In the genomic region with DNA sequence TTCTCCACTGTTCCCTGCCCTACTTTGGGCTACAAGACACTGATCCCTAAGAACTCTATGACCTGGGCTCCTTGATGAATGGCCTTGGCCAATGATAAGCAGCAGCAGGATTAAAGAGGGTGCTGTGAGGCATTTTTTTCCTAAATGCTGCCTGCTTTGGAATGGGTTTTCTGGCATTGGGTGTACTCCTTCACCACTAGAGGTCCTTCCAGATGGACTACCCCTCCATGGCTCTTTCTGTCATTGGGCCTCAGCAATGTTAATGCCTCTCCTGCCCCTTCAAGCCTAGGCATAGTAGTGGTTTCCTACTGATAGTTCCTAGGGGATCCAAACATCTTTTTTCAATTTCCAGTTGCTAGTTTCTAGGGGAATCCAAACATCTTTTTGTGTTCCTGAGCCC, we compare ENCODE assay signal across 1 cellular context.
TF ChIP-seq lines count a peak whose summit lies in the region.

No MANE protein-coding gene starts in this region.

TF ChIP-seq in SK-N-SH treated with all-trans-retinoic acid at 6 μM for 48 hours, 23 proteins besides CTCF, POLR2A, EP300 and RAD21 (continued from another document):
- TF ChIP-seq, protein P1, sequence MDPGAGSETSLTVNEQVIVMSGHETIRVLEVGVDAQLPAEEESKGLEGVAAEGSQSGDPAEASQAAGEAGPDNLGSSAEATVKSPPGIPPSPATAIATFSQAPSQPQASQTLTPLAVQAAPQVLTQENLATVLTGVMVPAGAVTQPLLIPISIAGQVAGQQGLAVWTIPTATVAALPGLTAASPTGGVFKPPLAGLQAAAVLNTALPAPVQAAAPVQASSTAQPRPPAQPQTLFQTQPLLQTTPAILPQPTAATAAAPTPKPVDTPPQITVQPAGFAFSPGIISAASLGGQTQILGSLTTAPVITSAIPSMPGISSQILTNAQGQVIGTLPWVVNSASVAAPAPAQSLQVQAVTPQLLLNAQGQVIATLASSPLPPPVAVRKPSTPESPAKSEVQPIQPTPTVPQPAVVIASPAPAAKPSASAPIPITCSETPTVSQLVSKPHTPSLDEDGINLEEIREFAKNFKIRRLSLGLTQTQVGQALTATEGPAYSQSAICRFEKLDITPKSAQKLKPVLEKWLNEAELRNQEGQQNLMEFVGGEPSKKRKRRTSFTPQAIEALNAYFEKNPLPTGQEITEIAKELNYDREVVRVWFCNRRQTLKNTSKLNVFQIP (CRISPR knock-in tag; IDR thresholded peaks at IDR 0.05; ENCODE audit: borderline replicate concordance, low read depth): no peak
- TF ChIP-seq TOX (CRISPR knock-in tag; IDR thresholded peaks at IDR 0.05; ENCODE audit: borderline replicate concordance): no peak
- no peak for TF ChIP-seq RARB (CRISPR knock-in tag; IDR thresholded peaks at IDR 0.05)
- no peak for TF ChIP-seq ZNF565 (CRISPR knock-in tag; conservative IDR thresholded peaks at IDR 0.05; ENCODE audit: low read depth)
- no peak for TF ChIP-seq ZC3H10 (CRISPR knock-in tag; IDR thresholded peaks at IDR 0.05)
- no peak for TF ChIP-seq ARNTL (CRISPR knock-in tag; IDR thresholded peaks at IDR 0.05; ENCODE audit: borderline replicate concordance, low read depth)
- no peak for TF ChIP-seq ZNF8 (CRISPR knock-in tag; IDR thresholded peaks at IDR 0.05)
- TF ChIP-seq, protein P2, sequence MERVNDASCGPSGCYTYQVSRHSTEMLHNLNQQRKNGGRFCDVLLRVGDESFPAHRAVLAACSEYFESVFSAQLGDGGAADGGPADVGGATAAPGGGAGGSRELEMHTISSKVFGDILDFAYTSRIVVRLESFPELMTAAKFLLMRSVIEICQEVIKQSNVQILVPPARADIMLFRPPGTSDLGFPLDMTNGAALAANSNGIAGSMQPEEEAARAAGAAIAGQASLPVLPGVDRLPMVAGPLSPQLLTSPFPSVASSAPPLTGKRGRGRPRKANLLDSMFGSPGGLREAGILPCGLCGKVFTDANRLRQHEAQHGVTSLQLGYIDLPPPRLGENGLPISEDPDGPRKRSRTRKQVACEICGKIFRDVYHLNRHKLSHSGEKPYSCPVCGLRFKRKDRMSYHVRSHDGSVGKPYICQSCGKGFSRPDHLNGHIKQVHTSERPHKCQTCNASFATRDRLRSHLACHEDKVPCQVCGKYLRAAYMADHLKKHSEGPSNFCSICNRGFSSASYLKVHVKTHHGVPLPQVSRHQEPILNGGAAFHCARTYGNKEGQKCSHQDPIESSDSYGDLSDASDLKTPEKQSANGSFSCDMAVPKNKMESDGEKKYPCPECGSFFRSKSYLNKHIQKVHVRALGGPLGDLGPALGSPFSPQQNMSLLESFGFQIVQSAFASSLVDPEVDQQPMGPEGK (CRISPR knock-in tag; IDR thresholded peaks at IDR 0.05; ENCODE audit: borderline replicate concordance): no peak
- TF ChIP-seq GLIS3 (CRISPR knock-in tag; IDR thresholded peaks at IDR 0.05): no peak
- TF ChIP-seq ZFP30 (CRISPR knock-in tag; IDR thresholded peaks at IDR 0.05): no peak
- TF ChIP-seq CREB5 (CRISPR knock-in tag; IDR thresholded peaks at IDR 0.05; ENCODE audit: low read depth): no peak
- no peak for TF ChIP-seq SNAI2 (CRISPR knock-in tag; IDR thresholded peaks at IDR 0.05)
- no peak for TF ChIP-seq TCF4 (CRISPR knock-in tag; IDR thresholded peaks at IDR 0.05; ENCODE audit: borderline replicate concordance)
- no peak for TF ChIP-seq BACH2 (CRISPR knock-in tag; IDR thresholded peaks at IDR 0.05; ENCODE audit: borderline replicate concordance)
- no peak for TF ChIP-seq ZFP3 (CRISPR knock-in tag; IDR thresholded peaks at IDR 0.05)
